21 cellular contexts compared by ENCODE assay signal in genomic region chr12:66367015-66367667, GRCh38.
"Had no signal": no experiment of that assay in that cellular context is flagged by ENCODE, and none has a peak within 500 bp of the region (broad histone marks: within the 10 kb centered on the region; RNA-seq: fewer than 3 reads in every experiment).

No MANE protein-coding gene starts in this region.

- H3K4me3 ChIP-seq: dorsolateral prefrontal cortex, gastrocnemius medialis, lower lobe of right lung, pancreas, skin epidermis, spleen, testis, tibial artery had no signal

- H3K27ac ChIP-seq: dorsolateral prefrontal cortex, gastrocnemius medialis, lower lobe of right lung, neutrophil, pancreas, skin epidermis, spleen, testis, tibial artery had no signal

- H3K27me3 ChIP-seq: dorsolateral prefrontal cortex, gastrocnemius medialis, neutrophil, pancreas, spleen, testis, tibial artery had no signal

- H3K9me3 ChIP-seq: gastrocnemius medialis, lower lobe of right lung, neutrophil, pancreas, spleen, testis, tibial artery had no signal

- H3K4me1 ChIP-seq: gastrocnemius medialis, lower lobe of right lung, pancreas, testis, tibial artery had no signal

- FAIRE-seq: colon, keratinocyte, pancreas had no signal

- H3K36me3 ChIP-seq: gastrocnemius medialis, lower lobe of right lung, neutrophil, pancreas, tibial artery had no signal

- DNase-seq: dorsolateral prefrontal cortex; effector CD4-positive, alpha-beta T cell; foreskin fibroblast; gastrocnemius medialis; head of caudate nucleus; left ventricle myocardium superior; lower lobe of right lung; natural killer cell; pancreas; right cardiac atrium; spleen; stimulated activated CD4-positive, alpha-beta T cell treated with anti-CD3 and anti-CD28 coated beads, Interleukin-4, amount 100 ng/mL, for 4 hours; stimulated activated naive CD8-positive, alpha-beta T cell treated with anti-CD3 and anti-CD28 coated beads, Interleukin-15, Interleukin-2, amounts not matched to agents 100 U/mL and 50 U/mL, for 24 hours; substantia nigra; testis; tibial artery had no signal

- ATAC-seq: gastrocnemius medialis; left ventricle myocardium superior; lower lobe of right lung; pancreas; right cardiac atrium; stimulated activated memory B cell treated with anti-CD40 and anti-IgM and Interleukin-4, amounts not matched to agents 10 μg/mL and 1 μg/mL and 100 μg/mL, for 72 hours; stimulated activated naive CD8-positive, alpha-beta T cell treated with anti-CD3 and anti-CD28 coated beads, Interleukin-15, Interleukin-2, amounts not matched to agents 100 U/mL and 50 U/mL, for 24 hours had no signal
